1 cellular context compared by ENCODE assay signal in the genomic region with DNA sequence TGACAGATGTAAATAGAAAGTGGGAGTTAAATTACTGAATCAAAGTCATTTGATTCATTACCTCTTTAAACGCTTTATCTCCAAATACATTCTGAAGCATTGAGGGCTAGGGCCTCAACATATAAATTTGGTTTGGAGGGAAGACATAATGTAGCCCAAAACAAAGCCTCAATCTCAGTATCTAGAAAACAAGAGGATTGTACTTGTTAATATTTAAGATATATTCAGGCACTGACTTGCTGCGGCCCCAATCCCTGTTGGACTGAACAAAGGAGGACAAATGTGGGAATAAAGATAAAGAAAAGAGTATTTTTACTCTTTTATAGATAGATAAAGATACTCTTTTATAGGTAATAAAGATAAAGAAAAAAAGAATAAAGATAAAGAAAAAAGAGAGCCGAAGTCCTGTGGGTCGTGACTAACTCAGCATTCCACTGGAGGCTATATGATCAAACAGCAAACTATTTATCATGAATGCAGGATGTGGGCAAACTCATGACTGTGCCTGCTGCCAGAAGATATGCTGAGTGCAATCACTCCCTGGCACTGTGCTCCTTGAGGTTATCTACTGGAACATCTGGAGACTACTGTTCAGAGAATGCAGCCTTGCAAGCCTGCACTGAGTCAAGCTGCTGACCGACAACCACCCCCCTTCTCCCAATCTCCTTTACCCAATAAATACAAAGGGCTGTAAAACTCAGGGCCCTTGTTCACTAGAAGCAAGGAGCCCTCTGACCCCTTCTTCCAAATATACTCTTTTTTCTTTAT.
A peak's percentile ranks its signal among the peaks of the same experiment; 100 is the strongest.
TF ChIP-seq lines count a peak whose summit lies in the region.

No MANE protein-coding gene starts in this region.

TF ChIP-seq in SK-N-SH, 30 proteins besides CTCF, POLR2A, EP300 and RAD21 (continued from another document):
- TF ChIP-seq ZBTB33 (IDR thresholded peaks at IDR 0.05; ENCODE audit: borderline replicate concordance, low read depth) (peak; percentile 86; the same call in 1 of the 2 replicates), TEAD4 (IDR thresholded peaks at IDR 0.05; ENCODE audit: borderline replicate concordance, insufficient read depth) (peak; percentile 98), TCF12 (IDR thresholded peaks at IDR 0.05) (peak; percentile 95), SIN3A (IDR thresholded peaks at IDR 0.05; ENCODE audit: borderline replicate concordance, low read depth, low read length) (peak; percentile 58; the same call in 1 of the 2 replicates), TAF1 (IDR thresholded peaks at IDR 0.05; ENCODE audit: borderline replicate concordance, low read depth, low read length) (0 out of 2 replicates have a peak, but pooled peaks have one; percentile 9)
